Comparison of ENCODE assay signal across 14 cellular contexts in genomic region chr2:181273986-181274385, GRCh38.
A peak's percentile ranks its signal among the peaks of the same experiment; 100 is the strongest.
DNase-seq lines count a peak whose midpoint lies in the region; ATAC-seq and TF ChIP-seq lines count a peak whose summit lies in the region.
"Had no signal": no experiment of that assay in that cellular context is flagged by ENCODE, and none has a peak within 500 bp of the region (broad histone marks: within the 10 kb centered on the region; RNA-seq: fewer than 3 reads in every experiment).

No MANE protein-coding gene starts in this region.

- no peaks in the 10 kb centered on the region for H4K20me1 ChIP-seq in GM23248 (ENCODE audit: insufficient read depth)
- H4K20me1 ChIP-seq in hepatocyte (ENCODE audit: insufficient read depth, poor library complexity, severe bottlenecking) = no peaks in the 10 kb centered on the region

- H2AFZ ChIP-seq in GM23248 (0 out of 2 replicates have a peak overlapping the region, but pooled peaks have one; percentile 6), hepatocyte (no peak overlapping the region)

- POLR2A ChIA-PET in T-cell (lab: Charles Lee) = no interaction called here

- ATAC-seq in activated T-cell treated with anti-CD3 and anti-CD28 coated beads, Interleukin-2, amount 50 U/mL, for 72 hours (replicated peaks in 1 of 2) = no peak
- no peak for ATAC-seq in activated T-cell treated with anti-CD3 and anti-CD28 coated beads, Interleukin-2, amount 50 U/mL, for 4 hours
- no peak for ATAC-seq in T-cell (replicated peaks in 1 of 4)
- ATAC-seq: HCT116 had no signal

- no peak overlapping the region for H3K4me3 Mint-ChIP-seq in activated T-cell treated with anti-CD3 and anti-CD28 coated beads, Interleukin-2, amount 50 U/mL, for 72 hours
- H3K4me3 Mint-ChIP-seq in activated T-cell treated with anti-CD3 and anti-CD28 coated beads, Interleukin-2, amount 50 U/mL, for 4 hours = no peak overlapping the region
- H3K4me3 Mint-ChIP-seq in T-cell = no peak overlapping the region
- H3K4me3 Mint-ChIP-seq: B cell; CD4-positive, alpha-beta memory T cell; IgD-negative memory B cell had no signal

- H3K4me1 ChIP-seq in GM23248 (ENCODE audit: insufficient read depth) (no peaks in the 10 kb centered on the region), hepatocyte (ENCODE audit: insufficient read depth) (no peaks in the 10 kb centered on the region)

- TF ChIP-seq CTCF in hepatocyte (IDR thresholded peaks at IDR 0.05; ENCODE audit: poor library complexity) = no peak

- no peaks in the 10 kb centered on the region for H3F3A ChIP-seq in GM23248 (ENCODE audit: insufficient read depth)

- H3K27me3 ChIP-seq in GM23248 (replicated peaks; ENCODE audit: insufficient read depth) (no peaks in the 10 kb centered on the region), hepatocyte (no peaks in the 10 kb centered on the region)

- H3K9me3 ChIP-seq in GM23248 (ENCODE audit: low read depth) = no peaks in the 10 kb centered on the region
- no peaks in the 10 kb centered on the region for H3K9me3 ChIP-seq in hepatocyte (ENCODE audit: low read depth)

- H3K9me2 ChIP-seq in GM23248 (ENCODE audit: insufficient read depth) (no peaks in the 10 kb centered on the region), hepatocyte (replicated peaks; ENCODE audit: insufficient read depth) (no peaks in the 10 kb centered on the region)

- in situ Hi-C loops in GM23248 (cut with MboI) = no loop called here

- no peak overlapping the region for H3K4me3 ChIP-seq in GM23248
- H3K4me3 ChIP-seq in hepatocyte = no peak overlapping the region

- H3K4me1 Mint-ChIP-seq in activated T-cell treated with anti-CD3 and anti-CD28 coated beads, Interleukin-2, amount 50 U/mL, for 72 hours (ENCODE audit: low read depth) = peaks cover 32% of the 10 kb centered on the region
- H3K4me1 Mint-ChIP-seq in activated T-cell treated with anti-CD3 and anti-CD28 coated beads, Interleukin-2, amount 50 U/mL, for 4 hours (ENCODE audit: low read depth) = peaks cover 46% of the 10 kb centered on the region
- H3K4me1 Mint-ChIP-seq in T-cell = peaks cover 50 to 61% (median 60%) of the 10 kb centered on the region in 3 donors
- H3K4me1 Mint-ChIP-seq: B cell had no signal

- no peak overlapping the region for H3K27ac ChIP-seq in GM23248
- H3K27ac ChIP-seq in hepatocyte = no peak overlapping the region

- H3K27me3 Mint-ChIP-seq in activated T-cell treated with anti-CD3 and anti-CD28 coated beads, Interleukin-2, amount 50 U/mL, for 72 hours (ENCODE audit: low read depth) = no peaks in the 10 kb centered on the region
- no peaks in the 10 kb centered on the region for H3K27me3 Mint-ChIP-seq in activated T-cell treated with anti-CD3 and anti-CD28 coated beads, Interleukin-2, amount 50 U/mL, for 4 hours (ENCODE audit: low read depth)
- no peaks in the 10 kb centered on the region for H3K27me3 Mint-ChIP-seq in T-cell
- H3K27me3 Mint-ChIP-seq: B cell; CD4-positive, alpha-beta memory T cell; IgD-negative memory B cell had no signal

- peaks cover 0 to 1% of the 10 kb centered on the region in 2 donors for H3K9me3 Mint-ChIP-seq in activated T-cell treated with anti-CD3 and anti-CD28 coated beads, Interleukin-2, amount 50 U/mL, for 72 hours
- H3K9me3 Mint-ChIP-seq in activated T-cell treated with anti-CD3 and anti-CD28 coated beads, Interleukin-2, amount 50 U/mL, for 4 hours = no peaks in the 10 kb centered on the region
- no peaks in the 10 kb centered on the region for H3K9me3 Mint-ChIP-seq in T-cell
- H3K9me3 Mint-ChIP-seq: CD4-positive, alpha-beta memory T cell had no signal

- no peak overlapping the region for H3K4me2 ChIP-seq in GM23248 (ENCODE audit: unreplicated experiment)
- no peak overlapping the region for H3K4me2 ChIP-seq in hepatocyte

- WGBS in GM23248 (ENCODE audit: low coverage in 1 of 2, low lambda C conversion rate in 2 of 2, missing lambda C conversion rate in 2 of 2), 2 experiments = 4 to 7% methylated on average over 1 of the region's 1 CpG
- WGBS in hepatocyte (ENCODE audit: low lambda C conversion rate, missing lambda C conversion rate) = 77% methylated on average over 1 of the region's 1 CpG

- no peak overlapping the region for H3K9ac ChIP-seq in GM23248

- CTCF ChIA-PET in T-cell (lab: Charles Lee) = no interaction called here

- H3K79me2 ChIP-seq in GM23248 (ENCODE audit: insufficient read depth) = no peaks in the 10 kb centered on the region
- no peaks in the 10 kb centered on the region for H3K79me2 ChIP-seq in hepatocyte

- peaks cover 0 to 3% of the 10 kb centered on the region in 2 donors for H3K36me3 Mint-ChIP-seq in activated T-cell treated with anti-CD3 and anti-CD28 coated beads, Interleukin-2, amount 50 U/mL, for 72 hours (ENCODE audit: insufficient read depth in 2 of 2)
- peaks cover 1% of the 10 kb centered on the region for H3K36me3 Mint-ChIP-seq in activated T-cell treated with anti-CD3 and anti-CD28 coated beads, Interleukin-2, amount 50 U/mL, for 4 hours (ENCODE audit: insufficient read depth)
- H3K36me3 Mint-ChIP-seq in T-cell = peaks cover 8% of the 10 kb centered on the region
- H3K36me3 Mint-ChIP-seq: IgD-negative memory B cell had no signal

- H3K27ac Mint-ChIP-seq in activated T-cell treated with anti-CD3 and anti-CD28 coated beads, Interleukin-2, amount 50 U/mL, for 72 hours = peak overlapping the region; percentile 72
- peak overlapping the region; percentile 69 to 71 for H3K27ac Mint-ChIP-seq in T-cell
- H3K27ac Mint-ChIP-seq: B cell, IgD-negative memory B cell had no signal

- no peak for DNase-seq in activated T-cell treated with anti-CD3 and anti-CD28 coated beads, Interleukin-2, amount 50 U/mL, for 72 hours
- DNase-seq in activated T-cell treated with anti-CD3 and anti-CD28 coated beads, Interleukin-2, amount 50 U/mL, for 4 hours = no peak
- DNase-seq in GM23248 (no peak), T-cell (no peak), T-helper 9 cell (no peak), hepatocyte (ENCODE audit: low spot score) (no peak)
- no peak for DNase-seq in stimulated activated CD4-positive, alpha-beta T cell treated with anti-CD3 and anti-CD28 coated beads, Interleukin-15, amount 100 ng/mL, for 24 hours
- DNase-seq: 8988T; C1 segment of cervical spinal cord; CD4-positive, alpha-beta memory T cell; DMS79 had no signal

- H3K36me3 ChIP-seq in GM23248 (ENCODE audit: low read depth) (no peaks in the 10 kb centered on the region), hepatocyte (replicated peaks; ENCODE audit: insufficient read depth, low read depth) (no peaks in the 10 kb centered on the region)
